Comparison of ENCODE assay signal across 10 cellular contexts in the genomic region with DNA sequence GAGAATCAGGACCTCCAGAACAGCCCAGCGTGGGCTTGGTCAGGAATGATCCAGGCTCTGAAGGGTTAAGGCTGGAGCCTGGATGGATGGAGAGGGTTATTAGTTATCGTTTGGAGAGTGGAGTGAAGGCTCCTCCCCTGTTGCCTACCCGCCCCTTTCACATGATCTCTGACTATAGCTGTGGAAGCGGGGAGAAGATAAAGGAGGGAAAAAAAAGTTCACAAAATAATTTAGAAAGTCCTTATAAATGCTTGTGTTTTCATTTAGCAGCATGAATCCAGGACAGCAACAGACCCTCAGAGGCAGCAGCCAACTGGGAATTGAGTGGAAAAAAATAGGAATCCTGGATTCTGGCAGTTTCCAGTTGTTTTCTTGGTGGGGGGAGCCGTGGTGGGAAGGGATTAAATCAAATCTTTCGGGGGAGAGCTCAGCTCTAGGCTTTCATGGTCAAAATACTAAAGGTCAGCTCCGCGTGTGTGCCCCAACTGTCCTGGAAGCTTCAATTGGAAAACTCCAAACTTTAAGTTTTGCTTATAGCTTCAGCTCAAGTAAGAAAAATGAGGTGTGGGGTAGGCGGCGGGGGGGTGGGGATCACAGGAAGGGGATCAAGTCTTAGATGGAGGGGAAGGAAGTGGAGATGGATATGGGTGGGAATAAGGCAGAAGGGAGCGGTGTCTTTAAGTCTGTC. TPM values are rescaled to one million over a fixed set of nuclear protein-coding genes. Genes with fewer than 3 reads are reported as not detected.
DNase-seq lines count a peak whose midpoint lies in the region; ATAC-seq, FAIRE-seq and TF ChIP-seq lines count a peak whose summit lies in the region.
"Had no signal": no experiment of that assay in that cellular context is flagged by ENCODE, and none has a peak within 500 bp of the region (broad histone marks: within the 10 kb centered on the region; RNA-seq: fewer than 3 reads in every experiment).

No MANE protein-coding gene starts in this region.

- H3K79me2 ChIP-seq in trophoblast cell (ENCODE audit: control insufficient read depth, insufficient read depth, low read length, poor library complexity) = no peaks in the 10 kb centered on the region

- H3K18ac ChIP-seq in trophoblast cell (ENCODE audit: low read length) = no peak overlapping the region

- H3K27ac ChIP-seq in transverse colon = peak overlapping the region; percentile 81 to 89 (median 87)
- H3K27ac ChIP-seq in trophoblast cell (ENCODE audit: low read depth, low read length) = no peak overlapping the region

- no peaks in the 10 kb centered on the region for H3K9me3 ChIP-seq in transverse colon
- no peaks in the 10 kb centered on the region for H3K9me3 ChIP-seq in trophoblast cell (ENCODE audit: insufficient read depth, low read depth, low read length)

- H3K14ac ChIP-seq in trophoblast cell (ENCODE audit: low read length) = no peak overlapping the region

- no peak overlapping the region for H2BK120ac ChIP-seq in trophoblast cell (ENCODE audit: insufficient read depth, low read length, poor library complexity)

- no peaks in the 10 kb centered on the region for H3K9me3 Mint-ChIP-seq in activated naive CD4-positive, alpha-beta T cell treated with anti-CD3 and anti-CD28 coated beads, Interleukin-2, amount 50 U/mL, for 72 hours
- H3K9me3 Mint-ChIP-seq: activated naive CD8-positive, alpha-beta T cell treated with anti-CD3 and anti-CD28 coated beads, Interleukin-2, amount 50 U/mL, for 24 hours; neural crest cell had no signal

- H4K91ac ChIP-seq in trophoblast cell (ENCODE audit: low read depth, low read length) = no peak overlapping the region

- no peak for TF ChIP-seq EP300 in transverse colon (IDR thresholded peaks at IDR 0.05; ENCODE audit: low read depth)

- H3K4me3 ChIP-seq in choroid plexus epithelial cell (ENCODE audit: low read depth, low read length) (peak overlapping the region; percentile 59), transverse colon (peak overlapping the region in 3 of 4 donors; percentile 23 to 51 (median 27)), trophoblast cell (ENCODE audit: low read depth, low read length) (no peak overlapping the region)

- intact Hi-C loops in transverse colon (cut with DNase I; ENCODE audit: low total_unique reads) = loop anchor here (5.0 kb wide), 1 partner anchor 56 kb away; no protein-coding TSS in a partner anchor

- in situ Hi-C loops in transverse colon (cut with MboI; ENCODE audit: low pct_ligation_motif_present in 1 of 4, low pct_unique_long_range_greater_than_20kb in 1 of 4, low sequenced_read_pairs in 3 of 4) = no loop called here

- H3K4me1 ChIP-seq in transverse colon = peaks cover 0 to 26% (median 2%) of the 10 kb centered on the region in 4 donors
- H3K4me1 ChIP-seq in trophoblast cell (ENCODE audit: control insufficient read depth in 1 of 2, insufficient read depth in 2 of 2, low read length in 2 of 2) = peaks cover 2 to 3% of the 10 kb centered on the region in 2 experiments

- H3K79me1 ChIP-seq in trophoblast cell (ENCODE audit: low read length) = no peaks in the 10 kb centered on the region

- no peaks in the 10 kb centered on the region for H3K27me3 ChIP-seq in transverse colon
- no peaks in the 10 kb centered on the region for H3K27me3 ChIP-seq in trophoblast cell (ENCODE audit: insufficient read depth, low read length)

- FAIRE-seq in HTR-8/SVneo (lab: Jason Lieb, UNC) = no peak

- H3K4ac ChIP-seq in trophoblast cell (ENCODE audit: low read depth, low read length) = no peak overlapping the region

- H2BK5ac ChIP-seq in trophoblast cell (ENCODE audit: low read depth, low read length, poor library complexity) = no peak overlapping the region

- no peaks in the 10 kb centered on the region for H3K36me3 Mint-ChIP-seq in activated naive CD4-positive, alpha-beta T cell treated with anti-CD3 and anti-CD28 coated beads, Interleukin-2, amount 50 U/mL, for 72 hours

- no peak overlapping the region for H2AK5ac ChIP-seq in trophoblast cell (ENCODE audit: low read length)

- ATAC-seq in activated naive CD4-positive, alpha-beta T cell treated with anti-CD3 and anti-CD28 coated beads, Interleukin-2, amount 50 U/mL, for 72 hours = no peak
- ATAC-seq: activated naive CD8-positive, alpha-beta T cell treated with anti-CD3 and anti-CD28 coated beads, Interleukin-2, amount 50 U/mL, for 24 hours had no signal

- H4K12ac ChIP-seq in trophoblast cell (ENCODE audit: low read depth, low read length) = no peak overlapping the region

- no peak for TF ChIP-seq CTCF in choroid plexus epithelial cell (conservative IDR thresholded peaks at IDR 0.05; ENCODE audit: low read depth, low read length)
- no peak for TF ChIP-seq CTCF in transverse colon (IDR thresholded peaks at IDR 0.05)

- no peak overlapping the region for H3K4me2 ChIP-seq in trophoblast cell (ENCODE audit: low read length)

- no peak overlapping the region for H3K27ac Mint-ChIP-seq in activated naive CD4-positive, alpha-beta T cell treated with anti-CD3 and anti-CD28 coated beads, Interleukin-2, amount 50 U/mL, for 72 hours
- H3K27ac Mint-ChIP-seq: activated naive CD8-positive, alpha-beta T cell treated with anti-CD3 and anti-CD28 coated beads, Interleukin-2, amount 50 U/mL, for 24 hours had no signal

- H3K23ac ChIP-seq in trophoblast cell (ENCODE audit: low read length) = no peak overlapping the region

- no peak for TF ChIP-seq POLR2A in transverse colon (IDR thresholded peaks at IDR 0.05)

- no peak overlapping the region for H2AFZ ChIP-seq in trophoblast cell (ENCODE audit: insufficient read depth, low read length, poor library complexity)

- no peak overlapping the region for H4K8ac ChIP-seq in trophoblast cell (ENCODE audit: low read depth, low read length)

- no peak overlapping the region for H2BK12ac ChIP-seq in trophoblast cell (ENCODE audit: low read length)

- 54 to 58% methylated on average over 7 to 11 of the region's 11 CpGs for WGBS in transverse colon (ENCODE audit: low coverage in 1 of 2), 2 donors
- no CpG with 5 or more reads among the region's 11 CpGs for WGBS in trophoblast cell (ENCODE audit: extremely low coverage, insufficient coverage, insufficient read length)

- DNase-seq in HTR-8/SVneo (ENCODE audit: insufficient read length, low spot score) = peak; percentile 43
- DNase-seq in choroid plexus epithelial cell (ENCODE audit: low read depth) = peak; percentile 86
- peak; percentile 60 to 64 for DNase-seq in lung microvascular endothelial cell (ENCODE audit: low read depth in 2 of 2)
- DNase-seq in transverse colon = no peak
- no peak for DNase-seq in activated naive CD4-positive, alpha-beta T cell treated with anti-CD3 and anti-CD28 coated beads, Interleukin-2, amount 50 U/mL, for 72 hours (ENCODE audit: low spot score in 2 of 2)
- DNase-seq in trophoblast cell = no peak
- no peak for DNase-seq in middle frontal gyrus (ENCODE audit: extremely low spot score, low spot score)
- no peak for DNase-seq in pons (ENCODE audit: low spot score)
- DNase-seq: activated naive CD8-positive, alpha-beta T cell treated with anti-CD3 and anti-CD28 coated beads, Interleukin-2, amount 50 U/mL, for 24 hours had no signal

- no peak overlapping the region for H3K9ac ChIP-seq in trophoblast cell (ENCODE audit: low read length)

- H3K36me3 ChIP-seq in transverse colon (no peaks in the 10 kb centered on the region), trophoblast cell (ENCODE audit: control insufficient read depth in 1 of 2, insufficient read depth in 2 of 2, low read length in 2 of 2) (no peaks in the 10 kb centered on the region)

RNA-seq across cellular contexts. Expression of gene DDR2, which starts 0.6 kb away (rescaled TPM):
- total RNA-seq in lung microvascular endothelial cell = 3.4 and 9.2 TPM in 2 replicates
- total RNA-seq in transverse colon = 10 to 100 TPM; 33.3 to 54.1 (median 42.2) TPM
- total RNA-seq in activated naive CD4-positive, alpha-beta T cell treated with anti-CD3 and anti-CD28 coated beads, Interleukin-2, amount 50 U/mL, for 72 hours = under 1 TPM; 0.31 to 0.71 TPM
- 0.45 and 0.71 TPM in 2 replicates for polyA plus RNA-seq in trophoblast cell (2013)

Comparison
In these comparisons a context has a peak if more than half of its experiments do, and no peak if none do; other contexts are left out.
1. DNase-seq: peak in HTR-8/SVneo (single experiment), choroid plexus epithelial cell (single experiment) and lung microvascular endothelial cell (2 of 2); none in transverse colon (single experiment), activated naive CD4-positive, alpha-beta T cell treated with anti-CD3 and anti-CD28 coated beads, Interleukin-2, amount 50 U/mL, for 72 hours (0 of 2), trophoblast cell (0 of 2), middle frontal gyrus (single experiment) and pons (single experiment).